30 cellular contexts compared by ENCODE assay signal in the genomic region with DNA sequence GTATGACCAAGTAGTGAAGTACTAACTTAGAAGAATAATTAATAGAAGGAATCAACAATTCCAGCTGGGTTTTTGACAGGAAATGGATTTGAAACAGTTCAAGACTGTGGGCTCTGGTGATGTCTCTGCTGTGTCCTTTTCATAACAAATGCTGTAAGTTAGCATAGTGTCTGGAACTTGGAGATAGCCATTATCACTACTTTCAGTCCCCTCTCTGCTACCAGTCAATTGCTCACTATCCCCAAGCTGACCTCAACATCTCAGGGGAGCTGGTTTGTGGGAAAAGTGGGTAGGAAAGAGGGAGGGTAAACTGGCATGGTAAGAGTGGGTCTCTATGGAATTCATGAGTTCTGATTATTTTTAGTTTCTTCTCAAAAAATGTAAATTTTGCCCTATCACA.
"Had no signal": no experiment of that assay in that cellular context is flagged by ENCODE, and none has a peak within 500 bp of the region (broad histone marks: within the 10 kb centered on the region; RNA-seq: fewer than 3 reads in every experiment).

No MANE protein-coding gene starts in this region.

- FAIRE-seq: colon had no signal

- H3K27me3 ChIP-seq: body of pancreas, esophagus squamous epithelium, gastroesophageal sphincter, heart right ventricle had no signal

- H3K27ac Mint-ChIP-seq: activated B cell treated with CpG ODN at 0.5 μM for 24 hours; activated CD8-positive, alpha-beta T cell treated with anti-CD3 and anti-CD28 coated beads for 36 hours; activated naive CD8-positive, alpha-beta T cell; activated T-helper 17 cell treated with anti-CD3 and anti-CD28 coated beads, Interleukin-2, amount 50 U/mL, for 72 hours; effector memory CD8-positive, alpha-beta T cell; T-helper 17 cell; T-helper 2 cell treated with Interferon-gamma antibody and Interleukin-4, amounts not matched to agents 5 μg/mL and 100 μg/mL, for 36 hours had no signal

- H3K9me3 ChIP-seq: body of pancreas, esophagus squamous epithelium, gastroesophageal sphincter, heart right ventricle had no signal

- H3K4me3 ChIP-seq: body of pancreas, esophagus squamous epithelium, gastroesophageal sphincter, heart right ventricle had no signal

- DNase-seq: activated B cell treated with CpG ODN at 0.5 μM for 24 hours; activated CD4-positive, alpha-beta T cell treated with anti-CD3 and anti-CD28 coated beads for 48 hours; activated CD4-positive, alpha-beta T cell treated with anti-CD3 and anti-CD28 coated beads, Interleukin-2, amount 50 U/mL, for 1 hour; activated CD4-positive, alpha-beta T cell treated with anti-CD3 and anti-CD28 coated beads, Interleukin-2, amount 50 U/mL, for 48 hours; activated CD8-positive, alpha-beta memory T cell treated with anti-CD3 and anti-CD28 coated beads for 24 hours; activated CD8-positive, alpha-beta T cell treated with anti-CD3 and anti-CD28 coated beads for 36 hours; activated effector memory CD4-positive, alpha-beta T cell treated with Interleukin-2 at 50 U/mL for 16 hours; activated gamma-delta T cell treated with Interleukin-2 at 50 U/mL for 16 hours; activated naive CD4-positive, alpha-beta T cell treated with anti-CD3 and anti-CD28 coated beads, Interleukin-2, amount 50 U/mL, for 16 hours; activated naive CD4-positive, alpha-beta T cell treated with Interleukin-2 at 50 U/mL for 16 hours; activated T-cell treated with anti-CD3 and anti-CD28 coated beads, Interleukin-2, amount 50 U/mL, for 4 hours; amniotic stem cell; body of pancreas; cortex of kidney; dermis blood vessel endothelial cell; effector CD4-positive, alpha-beta T cell; effector memory CD8-positive, alpha-beta T cell; esophagus squamous epithelium; foreskin melanocyte; heart right ventricle; T-helper 1 cell; T-helper 17 cell; T1000; WERI-Rb-1 had no signal

- H3K36me3 ChIP-seq: esophagus squamous epithelium, gastroesophageal sphincter, heart right ventricle, WERI-Rb-1 had no signal

- H3K4me3 Mint-ChIP-seq: activated B cell treated with CpG ODN at 0.5 μM for 24 hours; activated CD8-positive, alpha-beta T cell treated with anti-CD3 and anti-CD28 coated beads for 36 hours; activated naive CD8-positive, alpha-beta T cell; activated T-cell treated with anti-CD3 and anti-CD28 coated beads, Interleukin-2, amount 50 U/mL, for 4 hours; activated T-helper 17 cell treated with anti-CD3 and anti-CD28 coated beads, Interleukin-2, amount 50 U/mL, for 72 hours; effector memory CD8-positive, alpha-beta T cell; T-helper 17 cell; T-helper 2 cell treated with Interferon-gamma antibody and Interleukin-4, amounts not matched to agents 5 μg/mL and 100 μg/mL, for 36 hours had no signal

- H3K4me1 ChIP-seq: body of pancreas, esophagus squamous epithelium, gastroesophageal sphincter had no signal

- H3K9me3 Mint-ChIP-seq: activated B cell treated with CpG ODN at 0.5 μM for 24 hours; activated CD8-positive, alpha-beta T cell treated with anti-CD3 and anti-CD28 coated beads for 36 hours; activated T-cell treated with anti-CD3 and anti-CD28 coated beads, Interleukin-2, amount 50 U/mL, for 4 hours; effector memory CD8-positive, alpha-beta T cell; T-helper 2 cell treated with Interferon-gamma antibody and Interleukin-4, amounts not matched to agents 5 μg/mL and 100 μg/mL, for 36 hours had no signal

- H3K27me3 Mint-ChIP-seq: activated B cell treated with CpG ODN at 0.5 μM for 24 hours; activated CD8-positive, alpha-beta T cell treated with anti-CD3 and anti-CD28 coated beads for 36 hours; activated naive CD8-positive, alpha-beta T cell; activated T-helper 17 cell treated with anti-CD3 and anti-CD28 coated beads, Interleukin-2, amount 50 U/mL, for 72 hours; effector memory CD8-positive, alpha-beta T cell; T-helper 17 cell had no signal

- ATAC-seq: activated CD4-positive, CD25-positive, alpha-beta regulatory T cell treated with anti-CD3 and anti-CD28 coated beads, Interleukin-2, amount 50 U/mL, for 24 hours; activated CD8-positive, alpha-beta T cell treated with anti-CD3 and anti-CD28 coated beads for 36 hours; activated T-cell treated with anti-CD3 and anti-CD28 coated beads, Interleukin-2, amount 50 U/mL, for 4 hours; activated T-helper 17 cell treated with anti-CD3 and anti-CD28 coated beads, Interleukin-2, amount 50 U/mL, for 72 hours; body of pancreas; effector memory CD8-positive, alpha-beta T cell; gastroesophageal sphincter; heart right ventricle; T-helper 17 cell had no signal

- H3K36me3 Mint-ChIP-seq: activated naive CD8-positive, alpha-beta T cell had no signal

- H3K4me1 Mint-ChIP-seq: activated B cell treated with CpG ODN at 0.5 μM for 24 hours; activated T-helper 17 cell treated with anti-CD3 and anti-CD28 coated beads, Interleukin-2, amount 50 U/mL, for 72 hours; T-helper 17 cell had no signal

- H3K27ac ChIP-seq: body of pancreas, esophagus squamous epithelium, gastroesophageal sphincter, heart right ventricle, WERI-Rb-1 had no signal
